ENCODE assay signal across 8 cellular contexts in the genomic region with DNA sequence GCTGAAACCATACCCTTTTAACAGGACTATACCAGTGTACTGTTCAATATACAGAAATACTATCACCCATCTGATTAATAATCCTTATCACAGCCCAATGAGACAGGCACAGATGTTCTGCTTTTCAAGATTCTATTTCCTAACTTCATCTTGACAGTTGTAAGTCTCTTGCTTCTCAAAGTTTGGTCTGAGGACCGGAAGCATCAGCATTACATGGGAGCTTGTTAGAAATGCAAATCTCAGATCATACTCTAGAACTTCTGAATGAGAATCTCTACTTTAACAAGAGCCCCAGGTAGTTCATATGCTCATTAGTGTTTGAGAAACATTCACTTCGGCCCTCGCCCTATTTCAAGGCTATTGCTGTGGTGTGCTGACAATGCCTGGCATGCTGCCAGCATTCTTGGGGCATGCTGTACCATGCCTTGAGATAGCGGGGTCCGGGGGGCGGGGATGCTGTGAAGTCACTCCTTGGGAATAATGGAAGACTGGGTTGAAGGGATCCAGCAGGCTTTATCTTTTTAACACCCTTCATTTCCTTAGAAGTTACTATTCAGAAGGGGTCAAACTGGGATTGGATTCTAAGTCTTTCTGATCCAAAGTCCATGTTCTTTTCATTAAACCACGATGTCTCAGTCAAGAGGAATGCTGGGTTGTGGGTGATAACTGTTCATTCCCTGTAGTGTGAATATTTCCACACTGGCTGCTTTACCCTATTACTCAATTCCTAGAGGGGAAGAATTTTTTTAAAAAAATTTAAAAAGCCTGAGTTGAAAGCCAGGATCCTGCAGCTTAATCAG.
DNase-seq lines count a peak whose midpoint lies in the region; ATAC-seq and TF ChIP-seq lines count a peak whose summit lies in the region.

No MANE protein-coding gene starts in this region.

- H3K27ac ChIP-seq in muscle layer of duodenum (ENCODE audit: low read length) = peak overlapping the region; percentile 56

- no peaks in the 10 kb centered on the region for H3K27me3 Mint-ChIP-seq in activated CD8-positive, alpha-beta T cell treated with anti-CD3 and anti-CD28 coated beads, Interleukin-2, amount 10 ng/mL, durations not matched to agents 7 days and 5 days (ENCODE audit: low read depth)

- no peak overlapping the region for H3K27ac Mint-ChIP-seq in activated CD8-positive, alpha-beta T cell treated with anti-CD3 and anti-CD28 coated beads, Interleukin-2, amount 10 ng/mL, durations not matched to agents 7 days and 5 days

- TF ChIP-seq CTCF in AG10803 (conservative IDR thresholded peaks at IDR 0.05; ENCODE audit: low read length) (no peak), epithelial cell of proximal tubule (conservative IDR thresholded peaks at IDR 0.05; ENCODE audit: low read depth, low read length) (no peak)

- no peak overlapping the region for H3K4me3 ChIP-seq in AG10803 (ENCODE audit: low read length)
- no peak overlapping the region for H3K4me3 ChIP-seq in epithelial cell of proximal tubule (ENCODE audit: low read depth, low read length)
- H3K4me3 ChIP-seq in muscle layer of duodenum (ENCODE audit: low read depth in 1 of 2, low read length in 2 of 2) = no peak overlapping the region

- H3K4me1 ChIP-seq in muscle layer of duodenum (ENCODE audit: control insufficient read depth in 1 of 2, insufficient read depth in 2 of 2, low read length in 2 of 2) = peaks cover 14 to 40% of the 10 kb centered on the region in 2 donors

- CTCF ChIA-PET in activated CD8-positive, alpha-beta T cell treated with anti-CD3 and anti-CD28 coated beads, Interleukin-2, amount 10 ng/mL, durations not matched to agents 7 days and 5 days (lab: Charles Lee) = interaction anchor here (0.8 kb wide), 1 partner anchor 19 kb away, joined by 3 read pairs; no protein-coding TSS in a partner anchor

- no peak overlapping the region for H3K4me3 Mint-ChIP-seq in activated CD8-positive, alpha-beta T cell treated with anti-CD3 and anti-CD28 coated beads, Interleukin-2, amount 10 ng/mL, durations not matched to agents 7 days and 5 days

- H3K9me3 Mint-ChIP-seq in activated CD8-positive, alpha-beta T cell treated with anti-CD3 and anti-CD28 coated beads, Interleukin-2, amount 10 ng/mL, durations not matched to agents 7 days and 5 days (ENCODE audit: insufficient read depth) = no peaks in the 10 kb centered on the region

- no peaks in the 10 kb centered on the region for H3K27me3 ChIP-seq in muscle layer of duodenum (ENCODE audit: low read depth, low read length)

- no peak for ATAC-seq in activated CD8-positive, alpha-beta T cell treated with anti-CD3 and anti-CD28 coated beads, Interleukin-2, amount 10 ng/mL, durations not matched to agents 7 days and 5 days
- no peak for ATAC-seq in HG03521 (IDR thresholded peaks at IDR 0.05; ENCODE audit: unreplicated experiment)
- no peak for ATAC-seq in GM18870 (IDR thresholded peaks at IDR 0.05; ENCODE audit: unreplicated experiment)
- ATAC-seq in GM19023 (IDR thresholded peaks at IDR 0.05; ENCODE audit: unreplicated experiment) = no peak

- POLR2A ChIA-PET in activated CD8-positive, alpha-beta T cell treated with anti-CD3 and anti-CD28 coated beads, Interleukin-2, amount 10 ng/mL, durations not matched to agents 7 days and 5 days (lab: Charles Lee) = no interaction called here

- peaks cover 3% of the 10 kb centered on the region for H3K4me1 Mint-ChIP-seq in activated CD8-positive, alpha-beta T cell treated with anti-CD3 and anti-CD28 coated beads, Interleukin-2, amount 10 ng/mL, durations not matched to agents 7 days and 5 days (ENCODE audit: low read depth)

- no peaks in the 10 kb centered on the region for H3K9me3 ChIP-seq in muscle layer of duodenum (ENCODE audit: control insufficient read depth in 1 of 2, low read length in 2 of 2)

- peaks cover 0 to 5% of the 10 kb centered on the region in 2 donors for H3K36me3 ChIP-seq in muscle layer of duodenum (ENCODE audit: control insufficient read depth in 1 of 2, insufficient read depth in 2 of 2, low read length in 2 of 2)

- peak; percentile 96 for DNase-seq in AG10803 (ENCODE audit: low read depth)
- DNase-seq in NCI-H2171 (lab: John Stamatoyannopoulos, UW) = peak; percentile 14
- DNase-seq in epithelial cell of proximal tubule (ENCODE audit: low read depth) = peak; percentile 94
- DNase-seq in activated CD8-positive, alpha-beta T cell treated with anti-CD3 and anti-CD28 coated beads, Interleukin-2, amount 10 ng/mL, durations not matched to agents 7 days and 5 days = no peak

- peaks cover 8% of the 10 kb centered on the region for H3K36me3 Mint-ChIP-seq in activated CD8-positive, alpha-beta T cell treated with anti-CD3 and anti-CD28 coated beads, Interleukin-2, amount 10 ng/mL, durations not matched to agents 7 days and 5 days (ENCODE audit: low read depth)
